9 cellular contexts compared by ENCODE assay signal in the genomic region with DNA sequence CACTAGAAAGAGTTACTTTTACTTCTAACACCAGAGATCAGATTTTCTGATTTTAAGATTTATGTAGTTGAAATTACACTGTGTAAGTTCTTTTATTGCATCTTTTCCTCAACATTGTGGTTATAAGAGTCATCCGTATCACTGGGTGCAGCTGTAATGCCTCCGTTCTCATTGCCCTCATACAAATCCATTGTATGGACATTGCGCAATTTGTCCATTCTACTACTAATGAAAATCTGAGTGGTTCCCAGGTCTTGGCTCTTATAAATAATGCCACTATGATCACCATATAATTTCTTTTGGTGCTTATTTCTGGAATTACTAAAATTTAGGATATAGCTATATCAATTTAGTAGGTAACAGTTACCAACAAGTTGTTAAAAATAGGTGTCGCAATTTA.
"Had no signal": no experiment of that assay in that cellular context is flagged by ENCODE, and none has a peak within 500 bp of the region (broad histone marks: within the 10 kb centered on the region; RNA-seq: fewer than 3 reads in every experiment).

No MANE protein-coding gene starts in this region.

- H3K4me3 ChIP-seq: GM23338, HAP-1 had no signal

- H3K4me2 ChIP-seq: GM23338, KMS-11 had no signal

- ATAC-seq: GM23338, HCT116 had no signal

- H3K4me1 ChIP-seq: HAP-1 had no signal

- H3K27ac ChIP-seq: HL-60, KMS-11 had no signal

- H2AFZ ChIP-seq: GM23338 had no signal

- H3K9ac ChIP-seq: KMS-11 had no signal

- H3K36me3 ChIP-seq: HAP-1 had no signal

- DNase-seq: H7, HFFc6, Karpas-422, KBM-7 had no signal

- H3K9me3 ChIP-seq: HAP-1 had no signal
